ENCODE assay signal across 34 cellular contexts in the genomic region with DNA sequence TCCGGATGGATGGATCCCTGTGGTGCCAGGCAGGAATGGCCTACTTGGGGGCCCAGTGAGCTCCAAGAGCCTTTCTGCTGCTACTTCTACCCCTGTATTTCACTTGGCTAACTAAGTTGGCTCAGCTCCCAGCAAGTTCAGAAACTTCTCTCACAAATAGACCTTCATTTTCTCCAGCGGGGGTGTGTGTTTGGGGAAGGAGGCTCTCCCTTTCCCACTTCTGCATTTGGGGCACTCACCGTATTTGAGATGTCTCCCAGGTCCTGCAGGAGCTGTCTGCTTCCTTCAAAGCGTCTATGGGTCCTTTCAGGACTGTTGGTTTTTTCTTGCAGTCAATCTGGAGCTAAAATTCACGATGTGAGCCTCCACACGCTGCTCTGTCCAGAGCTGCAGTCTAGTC.
"Had no signal": no experiment of that assay in that cellular context is flagged by ENCODE, and none has a peak within 500 bp of the region (broad histone marks: within the 10 kb centered on the region; RNA-seq: fewer than 3 reads in every experiment).

No MANE protein-coding gene starts in this region.

- H3K4me1 ChIP-seq: adrenal gland, body of pancreas, breast epithelium had no signal

- H3K27me3 Mint-ChIP-seq: activated CD4-positive, alpha-beta memory T cell treated with anti-CD3 and anti-CD28 coated beads for 36 hours; activated CD4-positive, alpha-beta T cell treated with anti-CD3 and anti-CD28 coated beads, Interleukin-2, amount 10 ng/mL, durations not matched to agents 24 days and 14 days; activated CD8-positive, alpha-beta T cell treated with anti-CD3 and anti-CD28 coated beads for 36 hours; activated naive CD8-positive, alpha-beta T cell treated with anti-CD3 and anti-CD28 coated beads for 36 hours; activated T-helper 17 cell treated with anti-CD3 and anti-CD28 coated beads, Interleukin-2, amount 50 U/mL, for 72 hours had no signal

- H3K4me3 Mint-ChIP-seq: activated CD4-positive, alpha-beta memory T cell treated with anti-CD3 and anti-CD28 coated beads for 36 hours; activated CD4-positive, alpha-beta T cell treated with anti-CD3 and anti-CD28 coated beads, Interleukin-2, amount 10 ng/mL, durations not matched to agents 24 days and 14 days; activated CD8-positive, alpha-beta T cell treated with anti-CD3 and anti-CD28 coated beads for 36 hours; activated naive CD4-positive, alpha-beta T cell treated with anti-CD3 and anti-CD28 coated beads for 36 hours; activated naive CD8-positive, alpha-beta T cell treated with anti-CD3 and anti-CD28 coated beads for 36 hours; activated T-cell treated with anti-CD3 and anti-CD28 coated beads, Interleukin-2, amount 50 U/mL, for 4 hours; activated T-cell treated with anti-CD3 and anti-CD28 coated beads, Interleukin-2, amount 50 U/mL, for 72 hours; activated T-helper 1 cell treated with anti-CD3 and anti-CD28 coated beads, Interleukin-12 subunit alpha, Interleukin-12 subunit beta, Interleukin-2, Interleukin-4 antibody, amounts not matched to agents 30 ng/mL and 10 ng/mL and 1 ng/mL, durations not matched to agents 14 hours and 24 hours and 36 hours; activated T-helper 17 cell treated with anti-CD3 and anti-CD28 coated beads, Interleukin-2, amount 50 U/mL, for 72 hours; T-helper 1 cell treated with Interleukin-12 subunit alpha and Interleukin-12 subunit beta and Interleukin-4 antibody, amounts not matched to agents 30 μg/mL and 1 μg/mL, for 36 hours; T-helper 2 cell treated with Interferon-gamma antibody and Interleukin-4, amounts not matched to agents 5 μg/mL and 100 μg/mL, for 36 hours; WTC11 had no signal

- H3K36me3 ChIP-seq: adrenal gland, brain microvascular endothelial cell, breast epithelium, WERI-Rb-1 had no signal

- ATAC-seq: activated CD8-positive, alpha-beta T cell treated with anti-CD3 and anti-CD28 coated beads for 36 hours; activated naive CD4-positive, alpha-beta T cell treated with anti-CD3 and anti-CD28 coated beads, Interleukin-2, amount 50 U/mL, for 72 hours; activated T-cell treated with anti-CD3 and anti-CD28 coated beads, Interleukin-2, amount 50 U/mL, for 4 hours; activated T-cell treated with anti-CD3 and anti-CD28 coated beads, Interleukin-2, amount 50 U/mL, for 72 hours; activated T-helper 17 cell treated with anti-CD3 and anti-CD28 coated beads, Interleukin-2, amount 50 U/mL, for 72 hours; body of pancreas; WTC11 had no signal

- H3K27ac ChIP-seq: adrenal gland, body of pancreas, brain microvascular endothelial cell, breast epithelium, WERI-Rb-1 had no signal

- H3K36me3 Mint-ChIP-seq: activated CD4-positive, alpha-beta memory T cell treated with anti-CD3 and anti-CD28 coated beads for 36 hours; activated naive CD4-positive, alpha-beta T cell treated with anti-CD3 and anti-CD28 coated beads, Interleukin-2, amount 50 U/mL, for 72 hours; activated naive CD8-positive, alpha-beta T cell treated with anti-CD3 and anti-CD28 coated beads for 36 hours had no signal

- H3K27ac Mint-ChIP-seq: activated CD4-positive, alpha-beta memory T cell treated with anti-CD3 and anti-CD28 coated beads for 36 hours; activated CD4-positive, alpha-beta T cell treated with anti-CD3 and anti-CD28 coated beads, Interleukin-2, amount 10 ng/mL, durations not matched to agents 24 days and 14 days; activated CD8-positive, alpha-beta T cell treated with anti-CD3 and anti-CD28 coated beads for 36 hours; activated naive CD4-positive, alpha-beta T cell treated with anti-CD3 and anti-CD28 coated beads for 36 hours; activated naive CD4-positive, alpha-beta T cell treated with anti-CD3 and anti-CD28 coated beads, Interleukin-2, amount 50 U/mL, for 72 hours; activated naive CD8-positive, alpha-beta T cell treated with anti-CD3 and anti-CD28 coated beads for 36 hours; activated T-cell treated with anti-CD3 and anti-CD28 coated beads, Interleukin-2, amount 50 U/mL, for 72 hours; activated T-helper 1 cell treated with anti-CD3 and anti-CD28 coated beads, Interleukin-12 subunit alpha, Interleukin-12 subunit beta, Interleukin-2, Interleukin-4 antibody, amounts not matched to agents 30 ng/mL and 10 ng/mL and 1 ng/mL, durations not matched to agents 14 hours and 24 hours and 36 hours; activated T-helper 17 cell treated with anti-CD3 and anti-CD28 coated beads, Interleukin-2, amount 50 U/mL, for 72 hours; T-helper 1 cell treated with Interleukin-12 subunit alpha and Interleukin-12 subunit beta and Interleukin-4 antibody, amounts not matched to agents 30 μg/mL and 1 μg/mL, for 36 hours; T-helper 2 cell treated with Interferon-gamma antibody and Interleukin-4, amounts not matched to agents 5 μg/mL and 100 μg/mL, for 36 hours; WTC11 had no signal

- H3K9me3 Mint-ChIP-seq: activated CD4-positive, alpha-beta memory T cell treated with anti-CD3 and anti-CD28 coated beads for 36 hours; activated CD4-positive, alpha-beta T cell treated with anti-CD3 and anti-CD28 coated beads, Interleukin-2, amount 10 ng/mL, durations not matched to agents 24 days and 14 days; activated CD8-positive, alpha-beta T cell treated with anti-CD3 and anti-CD28 coated beads for 36 hours; activated naive CD4-positive, alpha-beta T cell treated with anti-CD3 and anti-CD28 coated beads for 36 hours; activated naive CD4-positive, alpha-beta T cell treated with anti-CD3 and anti-CD28 coated beads, Interleukin-2, amount 50 U/mL, for 72 hours; activated T-cell treated with anti-CD3 and anti-CD28 coated beads, Interleukin-2, amount 50 U/mL, for 4 hours; activated T-helper 1 cell treated with anti-CD3 and anti-CD28 coated beads, Interleukin-12 subunit alpha, Interleukin-12 subunit beta, Interleukin-2, Interleukin-4 antibody, amounts not matched to agents 30 ng/mL and 10 ng/mL and 1 ng/mL, durations not matched to agents 14 hours and 24 hours and 36 hours; activated T-helper 17 cell treated with anti-CD3 and anti-CD28 coated beads, Interleukin-2, amount 50 U/mL, for 72 hours; T-helper 1 cell treated with Interleukin-12 subunit alpha and Interleukin-12 subunit beta and Interleukin-4 antibody, amounts not matched to agents 30 μg/mL and 1 μg/mL, for 36 hours had no signal

- H3K4me3 ChIP-seq: adrenal gland, body of pancreas, breast epithelium had no signal

- H3K9me3 ChIP-seq: adrenal gland, body of pancreas, breast epithelium had no signal

- H3K4me1 Mint-ChIP-seq: activated CD4-positive, alpha-beta T cell treated with anti-CD3 and anti-CD28 coated beads, Interleukin-2, amount 10 ng/mL, durations not matched to agents 24 days and 14 days; activated naive CD8-positive, alpha-beta T cell treated with anti-CD3 and anti-CD28 coated beads for 36 hours; activated T-helper 17 cell treated with anti-CD3 and anti-CD28 coated beads, Interleukin-2, amount 50 U/mL, for 72 hours; WTC11 had no signal

- DNase-seq: activated CD4-positive, alpha-beta memory T cell treated with anti-CD3 and anti-CD28 coated beads for 36 hours; activated CD4-positive, alpha-beta T cell treated with anti-CD3 and anti-CD28 coated beads for 4 hours; activated CD4-positive, alpha-beta T cell treated with anti-CD3 and anti-CD28 coated beads, Interleukin-2, amount 10 ng/mL, durations not matched to agents 24 days and 14 days; activated CD4-positive, alpha-beta T cell treated with anti-CD3 and anti-CD28 coated beads, Interleukin-2, amount 50 U/mL, for 1 hour; activated CD4-positive, alpha-beta T cell treated with anti-CD3 and anti-CD28 coated beads, Interleukin-2, amount 50 U/mL, for 4 hours; activated CD4-positive, CD25-positive, alpha-beta regulatory T cell treated with anti-CD3 and anti-CD28 coated beads, Interleukin-2, amount 50 U/mL, for 72 hours; activated CD8-positive, alpha-beta memory T cell treated with anti-CD3 and anti-CD28 coated beads, Interleukin-2, amount 50 U/mL, for 4 hours; activated CD8-positive, alpha-beta T cell treated with anti-CD3 and anti-CD28 coated beads for 36 hours; activated effector memory CD4-positive, alpha-beta T cell treated with anti-CD3 and anti-CD28 coated beads, Interleukin-2, amount 50 U/mL, for 16 hours; activated gamma-delta T cell treated with Interleukin-2 at 50 U/mL for 16 hours; activated naive CD4-positive, alpha-beta T cell; activated naive CD4-positive, alpha-beta T cell treated with anti-CD3 and anti-CD28 coated beads for 36 hours; activated naive CD4-positive, alpha-beta T cell treated with anti-CD3 and anti-CD28 coated beads, Interleukin-2, amount 50 U/mL, for 16 hours; activated naive CD8-positive, alpha-beta T cell treated with anti-CD3 and anti-CD28 coated beads for 36 hours; activated T-cell treated with anti-CD3 and anti-CD28 coated beads for 4 hours; activated T-cell treated with anti-CD3 and anti-CD28 coated beads, Interleukin-2, amount 50 U/mL, for 1 hour; activated T-cell treated with anti-CD3 and anti-CD28 coated beads, Interleukin-2, amount 50 U/mL, for 4 hours; activated T-cell treated with anti-CD3 and anti-CD28 coated beads, Interleukin-2, amount 50 U/mL, for 72 hours; adrenal gland; amniotic stem cell; aorta; body of pancreas; brain microvascular endothelial cell; central memory CD4-positive, alpha-beta T cell; T-helper 2 cell; T-helper 9 cell; WERI-Rb-1 had no signal

- H3K27me3 ChIP-seq: adrenal gland, body of pancreas, brain microvascular endothelial cell, breast epithelium had no signal
